In genomic region chr19:42134671-42135070, GRCh38 we compare ENCODE assay signal across 1 cellular context.
TF ChIP-seq lines count a peak whose summit lies in the region.

No MANE protein-coding gene starts in this region.

TF ChIP-seq in H1, 55 proteins besides CTCF, POLR2A, EP300 and RAD21:
- TF ChIP-seq PHF8 (conservative IDR thresholded peaks at IDR 0.05; ENCODE audit: low read depth, low read length), result no peak
- no peak for TF ChIP-seq FOSL1 (IDR thresholded peaks at IDR 0.05; ENCODE audit: insufficient read depth, low read depth, low read length)
- no peak for TF ChIP-seq YY1 (IDR thresholded peaks at IDR 0.05; ENCODE audit: low read depth, low read length)
- TF ChIP-seq GTF2F1 (IDR thresholded peaks at IDR 0.05; ENCODE audit: borderline replicate concordance, low read depth, low read length), result no peak
- TF ChIP-seq TBP (IDR thresholded peaks at IDR 0.05; ENCODE audit: low read depth, low read length), result no peak
- TF ChIP-seq SIRT6 (IDR thresholded peaks at IDR 0.05; ENCODE audit: low read length), result no peak
- TF ChIP-seq TAF7 (optimal IDR thresholded peaks at IDR 0.05; ENCODE audit: borderline replicate concordance, low read depth, low read length), result no peak
- no peak for TF ChIP-seq HDAC2 (IDR thresholded peaks at IDR 0.05; ENCODE audit: borderline replicate concordance in 1 of 2, low read depth in 2 of 2, low read length in 2 of 2)
TF ChIP-seq in H1: peak in this region for 0.
